10 cellular contexts compared by ENCODE assay signal in the genomic region with DNA sequence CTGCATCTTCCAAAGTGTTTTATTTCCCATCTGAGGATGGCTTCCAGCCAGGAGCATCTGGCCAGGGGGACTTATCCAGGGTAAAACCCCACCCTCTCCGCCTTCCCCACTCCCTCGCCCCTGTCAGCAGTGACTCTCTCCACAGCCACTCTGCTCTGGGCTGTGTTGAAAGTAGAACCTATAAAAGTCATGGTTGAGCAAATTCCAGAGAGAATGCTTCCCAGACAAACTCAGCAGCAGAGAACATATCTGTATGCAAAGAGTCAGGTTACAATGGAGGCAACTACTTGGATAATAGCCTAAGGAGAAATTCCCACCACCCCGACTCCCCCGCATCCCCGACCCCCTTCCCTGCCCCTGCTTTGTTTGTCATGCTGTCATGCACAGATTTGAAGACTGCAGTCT.
A peak's percentile ranks its signal among the peaks of the same experiment; 100 is the strongest.
DNase-seq lines count a peak whose midpoint lies in the region; ATAC-seq and TF ChIP-seq lines count a peak whose summit lies in the region.
"Had no signal": no experiment of that assay in that cellular context is flagged by ENCODE, and none has a peak within 500 bp of the region (broad histone marks: within the 10 kb centered on the region; RNA-seq: fewer than 3 reads in every experiment).

No MANE protein-coding gene starts in this region.

- H3K27me3 ChIP-seq in BJ (ENCODE audit: control insufficient read depth, insufficient read depth, low read length) (no peaks in the 10 kb centered on the region), adipocyte (replicated peaks; ENCODE audit: control insufficient read depth, insufficient read depth, low read length) (no peaks in the 10 kb centered on the region)

- POLR2A ChIA-PET in BJ (lab: Charles Lee), result no interaction called here

- H3K4me1 ChIP-seq in adipocyte (ENCODE audit: control insufficient read depth, insufficient read depth, low read length), result peaks cover 48% of the 10 kb centered on the region
- H3K4me1 ChIP-seq in mucosa of descending colon (ENCODE audit: low read depth), result peaks cover 17% of the 10 kb centered on the region

- peak; percentile 82 for DNase-seq in BJ (ENCODE audit: low read depth)
- peak; percentile 95 for DNase-seq in NCI-H1092 treated with DMSO at 0.1 percent for 48 hours (lab: John Stamatoyannopoulos, UW)
- peak; percentile 82 for DNase-seq in adipocyte (ENCODE audit: low read depth)
- peak; percentile 51 to 65 for DNase-seq in mesothelial cell of epicardium (ENCODE audit: low spot score in 2 of 2, unreplicated experiment in 2 of 2)
- no peak for DNase-seq in T-helper 9 cell
- DNase-seq in NAMALWA (ENCODE audit: low spot score), result no peak
- DNase-seq in mucosa of descending colon, result no peak
- DNase-seq: activated CD4-positive, alpha-beta memory T cell treated with anti-CD3 and anti-CD28 coated beads, Interleukin-2, amount 10 ng/mL, durations not matched to agents 7 days and 5 days; NCI-H2029 treated with DMSO at 0.1 percent for 48 hours had no signal

- intact Hi-C loops in mucosa of descending colon (cut with DNase I, micrococcal nuclease), result no loop called here

- CTCF ChIA-PET in BJ (lab: Yijun Ruan, JAX), result interaction anchor here (1.0 to 2.8 kb wide), 3 partner anchors 11 to 293 kb away, joined by 3 to 10 read pairs (median 6); no protein-coding TSS in a partner anchor

- H3K4me3 ChIP-seq in BJ (ENCODE audit: low read depth, low read length) (no peak overlapping the region), adipocyte (ENCODE audit: low read length) (no peak overlapping the region), mucosa of descending colon (no peak overlapping the region)

- ATAC-seq in GM19035 (IDR thresholded peaks at IDR 0.05; ENCODE audit: unreplicated experiment) (no peak), mucosa of descending colon (no peak)

- no peaks in the 10 kb centered on the region for H3K9me3 Mint-ChIP-seq in mesothelial cell of epicardium
- H3K9me3 Mint-ChIP-seq: activated CD4-positive, alpha-beta memory T cell treated with anti-CD3 and anti-CD28 coated beads, Interleukin-2, amount 10 ng/mL, durations not matched to agents 7 days and 5 days had no signal

- TF ChIP-seq CTCF in BJ (IDR thresholded peaks at IDR 0.05; ENCODE audit: insufficient read depth, low read depth, low read length) (no peak), mesothelial cell of epicardium (IDR thresholded peaks at IDR 0.05; ENCODE audit: unreplicated experiment) (no peak), mucosa of descending colon (IDR thresholded peaks at IDR 0.05) (no peak)

- no peak overlapping the region for H3K9ac ChIP-seq in adipocyte (ENCODE audit: low read length)

- H3K27me3 Mint-ChIP-seq in mesothelial cell of epicardium (ENCODE audit: low read depth), result no peaks in the 10 kb centered on the region
- H3K27me3 Mint-ChIP-seq: activated CD4-positive, alpha-beta memory T cell treated with anti-CD3 and anti-CD28 coated beads, Interleukin-2, amount 10 ng/mL, durations not matched to agents 7 days and 5 days had no signal

- H3K9me3 ChIP-seq in adipocyte (ENCODE audit: control insufficient read depth, low read length), result no peaks in the 10 kb centered on the region
- H3K9me3 ChIP-seq in mucosa of descending colon, result no peaks in the 10 kb centered on the region

- H3K36me3 Mint-ChIP-seq in mesothelial cell of epicardium, result peaks cover 2% of the 10 kb centered on the region

- peak overlapping the region; percentile 45 for H3K4me3 Mint-ChIP-seq in mesothelial cell of epicardium
- H3K4me3 Mint-ChIP-seq: activated CD4-positive, alpha-beta memory T cell treated with anti-CD3 and anti-CD28 coated beads, Interleukin-2, amount 10 ng/mL, durations not matched to agents 7 days and 5 days had no signal

- H3K4me1 Mint-ChIP-seq in mesothelial cell of epicardium, result peaks cover 44% of the 10 kb centered on the region

- H3K36me3 ChIP-seq in BJ (ENCODE audit: control insufficient read depth, insufficient read depth, low read length) (no peaks in the 10 kb centered on the region), adipocyte (ENCODE audit: control insufficient read depth, insufficient read depth, low read length, severe bottlenecking) (no peaks in the 10 kb centered on the region), mucosa of descending colon (ENCODE audit: low read depth) (no peaks in the 10 kb centered on the region)

- peak overlapping the region; percentile 94 for H3K27ac Mint-ChIP-seq in mesothelial cell of epicardium
- H3K27ac Mint-ChIP-seq: activated CD4-positive, alpha-beta memory T cell treated with anti-CD3 and anti-CD28 coated beads, Interleukin-2, amount 10 ng/mL, durations not matched to agents 7 days and 5 days had no signal

Comparison
In these comparisons a context has a peak if more than half of its experiments do, and no peak if none do; other contexts are left out.
1. DNase-seq: peak in BJ (single experiment), NCI-H1092 treated with DMSO at 0.1 percent for 48 hours (single experiment), adipocyte (single experiment) and mesothelial cell of epicardium (2 of 2); none in T-helper 9 cell (single experiment), NAMALWA (single experiment) and mucosa of descending colon (0 of 3).